Comparison of ENCODE assay signal across 23 cellular contexts in genomic region chr5:142479150-142479549, GRCh38.
A peak's percentile ranks its signal among the peaks of the same experiment; 100 is the strongest.
DNase-seq lines count a peak whose midpoint lies in the region; FAIRE-seq and TF ChIP-seq lines count a peak whose summit lies in the region.
"Had no signal": no experiment of that assay in that cellular context is flagged by ENCODE, and none has a peak within 500 bp of the region (broad histone marks: within the 10 kb centered on the region; RNA-seq: fewer than 3 reads in every experiment).

No MANE protein-coding gene starts in this region.

- H2BK120ac ChIP-seq in H1 (replicated peaks; ENCODE audit: low read depth, low read length), result no peak overlapping the region

- TF ChIP-seq POLR2A in H1 (IDR thresholded peaks at IDR 0.05; ENCODE audit: control extremely low read depth in 1 of 2, low read depth in 2 of 2, low read length in 2 of 2), result no peak

- H3K18ac ChIP-seq in H1 (ENCODE audit: extremely low read depth, low read length), result no peak overlapping the region

- H3K36me3 ChIP-seq in H1 (ENCODE audit: control insufficient read depth in 2 of 4, insufficient read depth in 4 of 4, low read length in 3 of 4), result no peaks in the 10 kb centered on the region; a peak in 2 of 8 replicates

- H3K9me3 ChIP-seq in H1 (ENCODE audit: insufficient read depth in 2 of 2, low read depth in 1 of 2, low read length in 1 of 2), result peaks cover 9 to 11% of the 10 kb centered on the region in 2 experiments; a peak in 3 of 4 replicates

- H3K4ac ChIP-seq in H1 (replicated peaks; ENCODE audit: insufficient read length, low read depth, low read length), result no peak overlapping the region

- CTCF ChIA-PET in activated naive CD4-positive, alpha-beta T cell treated with anti-CD3 and anti-CD28 coated beads for 36 hours (lab: Charles Lee), result interaction anchor here (0.6 kb wide), 1 partner anchor 59 kb away, joined by 8 read pairs; no protein-coding TSS in a partner anchor
- CTCF ChIA-PET in H1 (lab: Charles Lee; ENCODE audit: partially characterized antibody), result interaction anchor here (0.6 to 1.5 kb wide), 3 partner anchors 11 to 265 kb away, joined by 3 to 4 read pairs (median 3); no protein-coding TSS in a partner anchor

- no peak overlapping the region for H3K27ac ChIP-seq in H1 (ENCODE audit: low read depth, low read length)
- H3K27ac ChIP-seq: 22Rv1; A549; BLaER1 treated with 17β-estradiol and CSF1 and Interleukin-3, amounts not matched to agents 10 nM and 100 nM; C4-2B had no signal

- H2BK20ac ChIP-seq in H1 (ENCODE audit: low read length), result no peak overlapping the region

- H3K23ac ChIP-seq in H1 (ENCODE audit: insufficient read length), result no peak overlapping the region

- peak; percentile 16 for DNase-seq in activated naive CD4-positive, alpha-beta T cell treated with anti-CD3 and anti-CD28 coated beads for 36 hours
- no peak for DNase-seq in activated naive CD4-positive, alpha-beta T cell treated with Interleukin-2 at 50 U/mL for 16 hours
- no peak for DNase-seq in H1 (ENCODE audit: low read depth in 1 of 2, low spot score in 2 of 2)
- no peak for DNase-seq in endothelial cell (ENCODE audit: low spot score)
- DNase-seq in KG1 (lab: John Stamatoyannopoulos, UW), result no peak
- DNase-seq in NCI-H1105 treated with DMSO at 0.1 percent for 48 hours (lab: John Stamatoyannopoulos, UW), result no peak
- DNase-seq in stimulated activated CD8-positive, alpha-beta memory T cell treated with anti-CD3 and anti-CD28 coated beads, Interleukin-4, amount 100 ng/mL, for 48 hours, result no peak
- DNase-seq: AML-193; Caco-2; Calu3; CD4-positive, alpha-beta T cell; CD8-positive, alpha-beta T cell; DMS79 treated with DMSO at 0.1 percent for 48 hours; GF-D8 had no signal

- H2BK15ac ChIP-seq in H1 (ENCODE audit: low read length), result no peak overlapping the region

- H3K4me3 Mint-ChIP-seq in activated naive CD4-positive, alpha-beta T cell treated with anti-CD3 and anti-CD28 coated beads for 36 hours, result no peak overlapping the region
- peak overlapping the region; percentile 56 for H3K4me3 Mint-ChIP-seq in endothelial cell (ENCODE audit: unreplicated experiment)
- H3K4me3 Mint-ChIP-seq: B cell; CD4-positive, alpha-beta T cell; CD8-positive, alpha-beta T cell had no signal

- H4K91ac ChIP-seq in H1 (replicated peaks; ENCODE audit: insufficient read length, low read length), result no peak overlapping the region

- no peaks in the 10 kb centered on the region for H3K23me2 ChIP-seq in H1 (ENCODE audit: low read depth, low read length)

- no peak overlapping the region for H3K9ac ChIP-seq in H1 (replicated peaks in 1 of 4; ENCODE audit: extremely low read depth in 1 of 4, low read depth in 3 of 4, low read length in 3 of 4)
- H3K9ac ChIP-seq: BLaER1 treated with 17β-estradiol and CSF1 and Interleukin-3, amounts not matched to agents 10 nM and 100 nM had no signal

- H3K14ac ChIP-seq in H1 (ENCODE audit: insufficient read length), result no peak overlapping the region

- intact Hi-C loops in activated naive CD4-positive, alpha-beta T cell treated with anti-CD3 and anti-CD28 coated beads for 36 hours (cut with micrococcal nuclease), result no loop called here

- no peaks in the 10 kb centered on the region for H3K36me3 Mint-ChIP-seq in activated naive CD4-positive, alpha-beta T cell treated with anti-CD3 and anti-CD28 coated beads for 36 hours (ENCODE audit: low read depth)
- H3K36me3 Mint-ChIP-seq in endothelial cell (ENCODE audit: low read depth, unreplicated experiment), result peaks cover 17% of the 10 kb centered on the region
- H3K36me3 Mint-ChIP-seq: CD8-positive, alpha-beta T cell had no signal

- no peaks in the 10 kb centered on the region for H3K27me3 Mint-ChIP-seq in activated naive CD4-positive, alpha-beta T cell treated with anti-CD3 and anti-CD28 coated beads for 36 hours (ENCODE audit: low read depth)
- H3K27me3 Mint-ChIP-seq in endothelial cell (ENCODE audit: unreplicated experiment), result peaks cover 6% of the 10 kb centered on the region
- H3K27me3 Mint-ChIP-seq: CD4-positive, alpha-beta T cell had no signal

- TF ChIP-seq EP300 in H1 (IDR thresholded peaks at IDR 0.05; ENCODE audit: borderline replicate concordance in 1 of 2, low read depth in 2 of 2, low read length in 2 of 2), result no peak

- no peak overlapping the region for H2BK5ac ChIP-seq in H1 (ENCODE audit: low read depth, low read length)

- POLR2A ChIA-PET in H1 (lab: Charles Lee; ENCODE audit: partially characterized antibody), result interaction anchor here (1.8 kb wide), 1 partner anchor 12 kb away, joined by 4 read pairs; no protein-coding TSS in a partner anchor

- no peak overlapping the region for H2AK5ac ChIP-seq in H1 (ENCODE audit: low read depth, low read length)

- no peak overlapping the region for H3K56ac ChIP-seq in H1 (replicated peaks; ENCODE audit: insufficient read length, low read depth, low read length)

- H3K4me3 ChIP-seq in H1 (ENCODE audit: extremely low read depth in 1 of 4, insufficient read depth in 2 of 4, low read depth in 3 of 4, low read length in 4 of 4), result no peak overlapping the region
- H3K4me3 ChIP-seq: A549; BLaER1 treated with 17β-estradiol and CSF1 and Interleukin-3, amounts not matched to agents 10 nM and 100 nM had no signal

- H4K20me1 ChIP-seq in H1 (replicated peaks in 1 of 2; ENCODE audit: control insufficient read depth in 1 of 2, insufficient read depth in 2 of 2, low read length in 2 of 2), result no peaks in the 10 kb centered on the region
- H4K20me1 ChIP-seq: BLaER1 treated with 17β-estradiol and CSF1 and Interleukin-3, amounts not matched to agents 10 nM and 100 nM had no signal

- H4K5ac ChIP-seq in H1 (ENCODE audit: insufficient read length, low read depth, low read length), result no peak overlapping the region

- peaks cover 4% of the 10 kb centered on the region for H3K4me1 Mint-ChIP-seq in activated naive CD4-positive, alpha-beta T cell treated with anti-CD3 and anti-CD28 coated beads for 36 hours (ENCODE audit: low read depth)
- H3K4me1 Mint-ChIP-seq in endothelial cell (ENCODE audit: unreplicated experiment), result peaks cover 9% of the 10 kb centered on the region
- H3K4me1 Mint-ChIP-seq: B cell had no signal

- no peak overlapping the region for H3K4me2 ChIP-seq in H1 (ENCODE audit: insufficient read depth in 1 of 2, low read depth in 2 of 2, low read length in 2 of 2)
- H3K4me2 ChIP-seq: A549 had no signal

- H4K8ac ChIP-seq in H1 (ENCODE audit: extremely low read depth, insufficient read depth, low read length), result no peak overlapping the region

- no peaks in the 10 kb centered on the region for H3K79me1 ChIP-seq in H1 (ENCODE audit: low read depth, low read length)

- peaks cover 3 to 17% (median 9%) of the 10 kb centered on the region in 4 experiments for H3K4me1 ChIP-seq in H1 (replicated peaks in 1 of 4; ENCODE audit: control insufficient read depth in 3 of 4, insufficient read depth in 4 of 4, low read length in 3 of 4)
- H3K4me1 ChIP-seq: A549, Caco-2 had no signal

- H2AFZ ChIP-seq in H1 (ENCODE audit: low read length), result no peak overlapping the region

- no peaks in the 10 kb centered on the region for H3K79me2 ChIP-seq in H1 (ENCODE audit: control insufficient read depth in 1 of 2, insufficient read depth in 2 of 2, low read length in 2 of 2)

- TF ChIP-seq CTCF in H1 (IDR thresholded peaks at IDR 0.05; ENCODE audit: control extremely low read depth in 1 of 3, insufficient read depth in 1 of 3, low read depth in 1 of 3, low read length in 3 of 3), result no peak
- TF ChIP-seq CTCF in endothelial cell (IDR thresholded peaks at IDR 0.05; ENCODE audit: unreplicated experiment), result no peak

- no peak for FAIRE-seq in H1 (lab: Jason Lieb, UNC)
- FAIRE-seq: A549, D721Med, G401.6, GM12891, GM19239 had no signal

- no peak for TF ChIP-seq RAD21 in H1 (IDR thresholded peaks at IDR 0.05 in 1 of 2, conservative IDR thresholded peaks at IDR 0.05 in 1 of 2; ENCODE audit: low read depth in 2 of 2, low read length in 2 of 2)

- H3K9me3 Mint-ChIP-seq in activated naive CD4-positive, alpha-beta T cell treated with anti-CD3 and anti-CD28 coated beads for 36 hours, result peaks cover 9% of the 10 kb centered on the region
- no peaks in the 10 kb centered on the region for H3K9me3 Mint-ChIP-seq in endothelial cell (ENCODE audit: unreplicated experiment)
- H3K9me3 Mint-ChIP-seq: CD4-positive, alpha-beta T cell had no signal

- no peak overlapping the region for H3K27ac Mint-ChIP-seq in activated naive CD4-positive, alpha-beta T cell treated with anti-CD3 and anti-CD28 coated beads for 36 hours
- no peak overlapping the region for H3K27ac Mint-ChIP-seq in endothelial cell (ENCODE audit: unreplicated experiment)
- H3K27ac Mint-ChIP-seq: B cell; CD4-positive, alpha-beta T cell; CD8-positive, alpha-beta T cell had no signal

- no peaks in the 10 kb centered on the region for H3K27me3 ChIP-seq in H1 (replicated peaks in 1 of 4; ENCODE audit: control insufficient read depth in 3 of 4, extremely low read depth in 1 of 4, insufficient read depth in 3 of 4, low read length in 3 of 4)
- H3K27me3 ChIP-seq: BLaER1 treated with 17β-estradiol and CSF1 and Interleukin-3, amounts not matched to agents 10 nM and 100 nM had no signal

- no peak overlapping the region for H2BK12ac ChIP-seq in H1 (ENCODE audit: low read depth, low read length)

TF ChIP-seq in H1, 55 proteins besides CTCF, POLR2A, EP300 and RAD21:
- TF ChIP-seq KDM1A (IDR thresholded peaks at IDR 0.05; ENCODE audit: borderline replicate concordance, low read length), result no peak
- TF ChIP-seq USF2 (IDR thresholded peaks at IDR 0.05; ENCODE audit: low read length), result peak; percentile 28; the same call in 1 of the 2 replicates
